Comparison of ENCODE assay signal across 8 cellular contexts in the genomic region with DNA sequence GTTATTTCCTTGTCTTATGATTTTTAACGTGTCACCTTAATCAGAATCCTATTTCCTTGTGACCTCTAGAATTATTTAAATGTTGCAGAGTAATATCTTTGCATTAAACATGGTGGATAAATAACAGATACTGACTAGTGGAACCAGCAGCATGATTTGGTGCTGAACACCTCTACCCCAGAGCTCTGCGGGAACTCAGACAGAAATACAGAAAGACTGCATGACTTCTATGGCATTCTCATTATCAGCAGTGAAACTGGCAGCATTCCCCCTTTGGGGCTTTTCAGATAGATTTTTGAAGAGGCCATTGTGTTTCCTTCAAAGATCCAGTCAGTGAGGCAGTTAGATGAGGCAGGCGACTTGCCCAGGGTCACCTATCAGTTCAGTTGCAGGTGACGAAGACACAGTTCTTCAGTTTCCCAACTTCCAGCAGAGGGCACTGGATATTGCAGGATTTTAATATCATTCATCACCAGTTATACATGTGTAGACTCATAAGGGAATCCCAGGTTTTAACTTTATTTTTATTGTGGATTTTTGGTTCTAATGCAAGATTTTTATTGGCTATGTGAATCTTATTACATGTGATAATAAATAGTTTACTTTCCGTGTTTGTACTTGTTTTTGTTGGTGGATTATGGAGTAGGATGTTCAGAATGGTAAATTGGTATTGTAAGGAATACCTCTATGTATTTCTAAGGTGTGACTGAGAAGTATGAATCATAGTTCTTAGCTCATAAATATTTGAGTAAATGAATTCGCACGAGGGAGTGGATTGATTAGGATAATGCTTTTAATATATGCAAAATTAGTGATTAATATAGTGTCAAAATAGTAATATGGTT.
DNase-seq lines count a peak whose midpoint lies in the region; ATAC-seq, FAIRE-seq and TF ChIP-seq lines count a peak whose summit lies in the region.

No MANE protein-coding gene starts in this region.

- ATAC-seq in GM18870 (IDR thresholded peaks at IDR 0.05; ENCODE audit: unreplicated experiment), result no peak
- no peak for ATAC-seq in GM19455 (IDR thresholded peaks at IDR 0.05; ENCODE audit: unreplicated experiment)

- H3K4me2 ChIP-seq in endothelial cell of umbilical vein (ENCODE audit: insufficient read depth, low read length) (no peak overlapping the region), trophoblast cell (ENCODE audit: low read length) (no peak overlapping the region)

- peak; percentile 9 for DNase-seq in NCI-H345 treated with DMSO at 0.1 percent for 48 hours (lab: John Stamatoyannopoulos, UW; ENCODE audit: unreplicated experiment)
- peak; percentile 15 for DNase-seq in endothelial cell of umbilical vein (ENCODE audit: low read depth, low spot score)
- DNase-seq in trophoblast cell, result peak; percentile 24 to 66
- no peak for DNase-seq in HPDE6-E6E7 (ENCODE audit: extremely low spot score)
- no peak for DNase-seq in activated CD8-positive, alpha-beta memory T cell treated with anti-CD3 and anti-CD28 coated beads for 24 hours

- no peak overlapping the region for H3K4me3 ChIP-seq in endothelial cell of umbilical vein (replicated peaks in 1 of 3; ENCODE audit: insufficient read depth in 1 of 3, low read depth in 1 of 3, low read length in 3 of 3)
- H3K4me3 ChIP-seq in trophoblast cell (ENCODE audit: low read depth, low read length), result no peak overlapping the region

- no peaks in the 10 kb centered on the region for H3K79me1 ChIP-seq in trophoblast cell (ENCODE audit: low read length)

- no peak overlapping the region for H4K91ac ChIP-seq in trophoblast cell (ENCODE audit: low read depth, low read length)

- H3K9me3 ChIP-seq in endothelial cell of umbilical vein (replicated peaks; ENCODE audit: control insufficient read depth, insufficient read depth, low read length) (no peaks in the 10 kb centered on the region), trophoblast cell (ENCODE audit: insufficient read depth, low read depth, low read length) (no peaks in the 10 kb centered on the region)

- H3K23ac ChIP-seq in trophoblast cell (ENCODE audit: low read length), result no peak overlapping the region

- H3K9me1 ChIP-seq in endothelial cell of umbilical vein (replicated peaks; ENCODE audit: control insufficient read depth, extremely low read depth, insufficient read depth, low read length), result no peaks in the 10 kb centered on the region

- no peak overlapping the region for H2AFZ ChIP-seq in endothelial cell of umbilical vein (ENCODE audit: low read depth, low read length)
- no peak overlapping the region for H2AFZ ChIP-seq in trophoblast cell (ENCODE audit: insufficient read depth, low read length, poor library complexity)

- dilution Hi-C loops in endothelial cell of umbilical vein (cut with MboI; ENCODE audit: extremely low pct_ligation_motif_present, low sequenced_read_pairs), result no loop called here

- FAIRE-seq in endothelial cell of umbilical vein (lab: Jason Lieb, UNC), result no peak

- TF ChIP-seq POLR2A in endothelial cell of umbilical vein (IDR thresholded peaks at IDR 0.05; ENCODE audit: low read depth, low read length), result no peak

- no peak overlapping the region for H2BK12ac ChIP-seq in trophoblast cell (ENCODE audit: low read length)

- intact Hi-C loops in endothelial cell of umbilical vein (cut with micrococcal nuclease), result loop anchor here (1.0 to 5.0 kb wide), 4 partner anchors 129 to 974 kb away; no protein-coding TSS in a partner anchor

- no TSS peak for BruUV-seq in endothelial cell of umbilical vein (replicated peaks; lab: Mats Ljungman, UMichigan)

- TF ChIP-seq CTCF in GM12872 (IDR thresholded peaks at IDR 0.05; ENCODE audit: insufficient read depth, low read depth, low read length) (0 out of 3 replicates have a peak, but pooled peaks have one; percentile 17), endothelial cell of umbilical vein (IDR thresholded peaks at IDR 0.05; ENCODE audit: extremely low read depth in 1 of 2, insufficient read depth in 1 of 2, low read depth in 1 of 2, low read length in 2 of 2) (peak; percentile 15 to 22)

- H4K12ac ChIP-seq in trophoblast cell (ENCODE audit: low read depth, low read length), result no peak overlapping the region

- no peak overlapping the region for H3K4ac ChIP-seq in trophoblast cell (ENCODE audit: low read depth, low read length)

- H3K9ac ChIP-seq in endothelial cell of umbilical vein (replicated peaks; ENCODE audit: extremely low read depth, insufficient read depth, low read length), result no peak overlapping the region
- H3K9ac ChIP-seq in trophoblast cell (ENCODE audit: low read length), result no peak overlapping the region

- no peak overlapping the region for H2BK120ac ChIP-seq in trophoblast cell (ENCODE audit: insufficient read depth, low read length, poor library complexity)

- H4K8ac ChIP-seq in trophoblast cell (ENCODE audit: low read depth, low read length), result no peak overlapping the region

- WGBS in trophoblast cell (ENCODE audit: extremely low coverage, insufficient coverage, insufficient read length), result 100% methylated on average over 1 of the region's 7 CpGs

- H3K27ac ChIP-seq in endothelial cell of umbilical vein (ENCODE audit: insufficient read depth, low read depth, low read length), result no peak overlapping the region
- no peak overlapping the region for H3K27ac ChIP-seq in trophoblast cell (ENCODE audit: low read depth, low read length)

- H3K27me3 ChIP-seq in endothelial cell of umbilical vein (ENCODE audit: control insufficient read depth in 2 of 2, insufficient read depth in 2 of 2, low read length in 2 of 2) (no peaks in the 10 kb centered on the region), trophoblast cell (ENCODE audit: insufficient read depth, low read length) (no peaks in the 10 kb centered on the region)

- H3K36me3 ChIP-seq in endothelial cell of umbilical vein (ENCODE audit: control insufficient read depth in 2 of 2, extremely low read depth in 1 of 2, insufficient read depth in 2 of 2, low read length in 2 of 2), result peaks cover 9 to 12% of the 10 kb centered on the region in 2 experiments
- peaks cover 27 to 29% of the 10 kb centered on the region in 2 experiments for H3K36me3 ChIP-seq in trophoblast cell (ENCODE audit: control insufficient read depth in 1 of 2, insufficient read depth in 2 of 2, low read length in 2 of 2)

- H3K79me2 ChIP-seq in endothelial cell of umbilical vein (ENCODE audit: control insufficient read depth, insufficient read depth, low read length) (no peaks in the 10 kb centered on the region), trophoblast cell (ENCODE audit: control insufficient read depth, insufficient read depth, low read length, poor library complexity) (no peaks in the 10 kb centered on the region)

- no peak overlapping the region for H3K18ac ChIP-seq in trophoblast cell (ENCODE audit: low read length)

- H3K4me1 ChIP-seq in endothelial cell of umbilical vein (ENCODE audit: control insufficient read depth, extremely low read depth, insufficient read depth, low read length) (peaks cover 5% of the 10 kb centered on the region), trophoblast cell (ENCODE audit: control insufficient read depth in 1 of 2, insufficient read depth in 2 of 2, low read length in 2 of 2) (no peaks in the 10 kb centered on the region)

- H2BK5ac ChIP-seq in trophoblast cell (ENCODE audit: low read depth, low read length, poor library complexity), result no peak overlapping the region

- no peaks in the 10 kb centered on the region for H4K20me1 ChIP-seq in endothelial cell of umbilical vein (replicated peaks; ENCODE audit: control insufficient read depth, extremely low read depth, insufficient read depth, low read length)

- no peak overlapping the region for H3K14ac ChIP-seq in trophoblast cell (ENCODE audit: low read length)

- no peak overlapping the region for H2AK5ac ChIP-seq in trophoblast cell (ENCODE audit: low read length)

- CTCF ChIA-PET in endothelial cell of umbilical vein (lab: Charles Lee), result interaction anchor here (1.1 to 2.5 kb wide), 5 partner anchors 9 to 423 kb away, joined by 3 to 20 read pairs (median 4); no protein-coding TSS in a partner anchor

- POLR2A ChIA-PET in endothelial cell of umbilical vein (lab: Charles Lee), result no interaction called here

TF ChIP-seq in endothelial cell of umbilical vein, 7 proteins besides CTCF, POLR2A, EP300 and RAD21:
- TF ChIP-seq MYC (IDR thresholded peaks at IDR 0.05; ENCODE audit: low read depth, low read length) (no peak), JUN (IDR thresholded peaks at IDR 0.05; ENCODE audit: borderline replicate concordance, insufficient read depth, insufficient read length, low read depth) (no peak), GATA2 (IDR thresholded peaks at IDR 0.05; ENCODE audit: insufficient read depth, insufficient read length, low read depth, low read length) (no peak), POLR2AphosphoS5 (IDR thresholded peaks at IDR 0.05; ENCODE audit: insufficient read depth, low read depth, low read length) (no peak), EZH2 (IDR thresholded peaks at IDR 0.05; ENCODE audit: borderline replicate concordance, low read depth, low read length, severe bottlenecking) (no peak), FOS (IDR thresholded peaks at IDR 0.05; ENCODE audit: borderline replicate concordance, insufficient read depth, low read length) (no peak)
- TF ChIP-seq, protein P1, sequence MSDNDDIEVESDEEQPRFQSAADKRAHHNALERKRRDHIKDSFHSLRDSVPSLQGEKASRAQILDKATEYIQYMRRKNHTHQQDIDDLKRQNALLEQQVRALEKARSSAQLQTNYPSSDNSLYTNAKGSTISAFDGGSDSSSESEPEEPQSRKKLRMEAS (IDR thresholded peaks at IDR 0.05; ENCODE audit: insufficient read depth, insufficient read length), result no peak

Comparison
In these comparisons a context has a peak if more than half of its experiments do, and no peak if none do; other contexts are left out.
1. DNase-seq: peak in NCI-H345 treated with DMSO at 0.1 percent for 48 hours (single experiment), endothelial cell of umbilical vein (single experiment) and trophoblast cell (2 of 2); none in HPDE6-E6E7 (single experiment) and activated CD8-positive, alpha-beta memory T cell treated with anti-CD3 and anti-CD28 coated beads for 24 hours (single experiment).